12 cellular contexts compared by ENCODE assay signal in genomic region chr9:85420750-85421149, GRCh38.
DNase-seq lines count a peak whose midpoint lies in the region; ATAC-seq and TF ChIP-seq lines count a peak whose summit lies in the region.
"Had no signal": no experiment of that assay in that cellular context is flagged by ENCODE, and none has a peak within 500 bp of the region (broad histone marks: within the 10 kb centered on the region; RNA-seq: fewer than 3 reads in every experiment).

No MANE protein-coding gene starts in this region.

- H3K9me3 ChIP-seq in heart left ventricle = peaks cover 0 to 8% (median 0%) of the 10 kb centered on the region in 12 donors

- H3K36me3 ChIP-seq in heart left ventricle = no peaks in the 10 kb centered on the region
- H3K36me3 ChIP-seq: spleen had no signal

- H3K4me3 Mint-ChIP-seq in nephron = no peak overlapping the region
- no peak overlapping the region for H3K4me3 Mint-ChIP-seq in activated T-helper 2 cell treated with anti-CD3 and anti-CD28 coated beads, Interferon-gamma antibody, Interleukin-2, Interleukin-4, amounts not matched to agents 10 μg/mL and 5 μg/mL and 100 μg/mL, durations not matched to agents 14 hours and 24 hours and 36 hours (ENCODE audit: low read depth)
- H3K4me3 Mint-ChIP-seq: activated CD4-positive, alpha-beta memory T cell treated with anti-CD3 and anti-CD28 coated beads for 36 hours had no signal

- TF ChIP-seq POLR2A in heart left ventricle (IDR thresholded peaks at IDR 0.05) = no peak

- intact Hi-C loops in heart left ventricle (cut with DNase I) = loop anchor here in 3 of 10 donors (10.0 kb wide), 4 partner anchors 86 to 1026 kb away; no protein-coding TSS in a partner anchor
- intact Hi-C loops in activated T-helper 2 cell treated with anti-CD3 and anti-CD28 coated beads, Interferon-gamma antibody, Interleukin-2, Interleukin-4, amounts not matched to agents 10 μg/mL and 5 μg/mL and 100 μg/mL, durations not matched to agents 14 hours and 24 hours and 36 hours (cut with micrococcal nuclease) = loop anchor here (10.0 kb wide), 2 partner anchors 184 to 1026 kb away; no protein-coding TSS in a partner anchor

- H3K4me1 Mint-ChIP-seq in nephron = peaks cover 26% of the 10 kb centered on the region
- peaks cover 5% of the 10 kb centered on the region for H3K4me1 Mint-ChIP-seq in activated T-helper 2 cell treated with anti-CD3 and anti-CD28 coated beads, Interferon-gamma antibody, Interleukin-2, Interleukin-4, amounts not matched to agents 10 μg/mL and 5 μg/mL and 100 μg/mL, durations not matched to agents 14 hours and 24 hours and 36 hours (ENCODE audit: low read depth)

- WGBS in heart left ventricle, 4 donors = 36 to 62% (median 42%) methylated on average over 4 of the region's 4 CpGs

- H3K4me1 ChIP-seq in heart left ventricle = peaks cover 0 to 3% (median 0%) of the 10 kb centered on the region in 12 donors

- ATAC-seq in GM18498 (IDR thresholded peaks at IDR 0.05; ENCODE audit: unreplicated experiment) = peak; percentile 58
- peak; percentile 44 for ATAC-seq in HG02798 (IDR thresholded peaks at IDR 0.05; ENCODE audit: poor library complexity, unreplicated experiment)
- no peak for ATAC-seq in heart left ventricle

- peak overlapping the region; percentile 44 to 89 (median 58) for H3K27ac Mint-ChIP-seq in nephron
- H3K27ac Mint-ChIP-seq in activated T-helper 2 cell treated with anti-CD3 and anti-CD28 coated beads, Interferon-gamma antibody, Interleukin-2, Interleukin-4, amounts not matched to agents 10 μg/mL and 5 μg/mL and 100 μg/mL, durations not matched to agents 14 hours and 24 hours and 36 hours = no peak overlapping the region
- H3K27ac Mint-ChIP-seq: activated CD4-positive, alpha-beta memory T cell treated with anti-CD3 and anti-CD28 coated beads for 36 hours had no signal

- peaks cover 4% of the 10 kb centered on the region for H3K9me3 Mint-ChIP-seq in nephron
- no peaks in the 10 kb centered on the region for H3K9me3 Mint-ChIP-seq in activated T-helper 2 cell treated with anti-CD3 and anti-CD28 coated beads, Interferon-gamma antibody, Interleukin-2, Interleukin-4, amounts not matched to agents 10 μg/mL and 5 μg/mL and 100 μg/mL, durations not matched to agents 14 hours and 24 hours and 36 hours
- H3K9me3 Mint-ChIP-seq: activated CD4-positive, alpha-beta memory T cell treated with anti-CD3 and anti-CD28 coated beads for 36 hours had no signal

- no peak overlapping the region for H3K4me3 ChIP-seq in heart left ventricle
- H3K4me3 ChIP-seq: spleen had no signal

- H3K27me3 ChIP-seq in heart left ventricle = no peaks in the 10 kb centered on the region
- H3K27me3 ChIP-seq: spleen had no signal

- TF ChIP-seq CTCF in nephron (IDR thresholded peaks at IDR 0.05; ENCODE audit: unreplicated experiment in 3 of 3) (no peak), heart left ventricle (IDR thresholded peaks at IDR 0.05) (no peak)

- no peaks in the 10 kb centered on the region for H3K36me3 Mint-ChIP-seq in nephron (ENCODE audit: low read depth)
- H3K36me3 Mint-ChIP-seq in activated T-helper 2 cell treated with anti-CD3 and anti-CD28 coated beads, Interferon-gamma antibody, Interleukin-2, Interleukin-4, amounts not matched to agents 10 μg/mL and 5 μg/mL and 100 μg/mL, durations not matched to agents 14 hours and 24 hours and 36 hours (ENCODE audit: low read depth) = no peaks in the 10 kb centered on the region
- H3K36me3 Mint-ChIP-seq: activated CD4-positive, alpha-beta memory T cell treated with anti-CD3 and anti-CD28 coated beads for 36 hours had no signal

- DNase-seq in ecto neural progenitor cell (ENCODE audit: low spot score) = peak; percentile 58
- no peak for DNase-seq in NOMO-1 treated with DMSO at 0.1 percent for 48 hours (lab: John Stamatoyannopoulos, UW; ENCODE audit: unreplicated experiment)
- no peak for DNase-seq in heart left ventricle
- no peak for DNase-seq in activated T-helper 2 cell treated with anti-CD3 and anti-CD28 coated beads, Interferon-gamma antibody, Interleukin-2, Interleukin-4, amounts not matched to agents 10 μg/mL and 5 μg/mL and 100 μg/mL, durations not matched to agents 14 hours and 24 hours and 36 hours (ENCODE audit: low spot score)
- DNase-seq in activated effector memory CD4-positive, alpha-beta T cell treated with Interleukin-2 at 50 U/mL for 16 hours = no peak
- DNase-seq: activated CD4-positive, alpha-beta memory T cell treated with anti-CD3 and anti-CD28 coated beads for 36 hours; effector CD4-positive, alpha-beta T cell; NCI-H1436; spleen had no signal

- no peak overlapping the region for H3K27ac ChIP-seq in heart left ventricle
- H3K27ac ChIP-seq: spleen had no signal

- no peaks in the 10 kb centered on the region for H3K27me3 Mint-ChIP-seq in nephron (ENCODE audit: low read depth)
- H3K27me3 Mint-ChIP-seq in activated T-helper 2 cell treated with anti-CD3 and anti-CD28 coated beads, Interferon-gamma antibody, Interleukin-2, Interleukin-4, amounts not matched to agents 10 μg/mL and 5 μg/mL and 100 μg/mL, durations not matched to agents 14 hours and 24 hours and 36 hours (ENCODE audit: low read depth) = peaks cover 4% of the 10 kb centered on the region

Comparison
In these comparisons a context has a peak if more than half of its experiments do, and no peak if none do; other contexts are left out.
1. ATAC-seq: peak in GM18498 (single experiment) and HG02798 (single experiment); none in heart left ventricle (0 of 4).